ENCODE assay signal across 22 cellular contexts in the genomic region with DNA sequence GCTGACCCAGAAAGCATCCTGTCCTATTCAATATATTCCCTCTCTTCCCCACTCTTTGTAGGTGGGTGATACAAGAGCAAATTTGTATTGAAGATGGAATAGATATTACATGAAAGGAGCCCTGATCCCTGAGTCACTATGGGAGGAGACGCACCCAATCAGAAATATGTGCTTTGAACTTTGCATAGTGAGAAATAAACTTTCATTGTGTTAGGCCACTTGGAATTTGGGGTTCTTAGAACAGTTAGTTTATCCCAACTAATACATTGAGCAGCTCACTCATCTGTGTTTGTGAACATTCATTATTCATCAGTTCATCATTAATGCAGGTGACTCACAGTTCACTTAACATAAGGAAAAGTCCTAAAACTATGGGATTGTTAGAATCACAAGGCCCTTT. TPM values are rescaled to one million over a fixed set of nuclear protein-coding genes. Genes with fewer than 3 reads are reported as not detected.
"Had no signal": no experiment of that assay in that cellular context is flagged by ENCODE, and none has a peak within 500 bp of the region (broad histone marks: within the 10 kb centered on the region; RNA-seq: fewer than 3 reads in every experiment).

No MANE protein-coding gene starts in this region.

- H3K4me3 Mint-ChIP-seq: central memory CD8-positive, alpha-beta T cell; dendritic cell treated with granulocyte-macrophage colony-stimulating factor and Interleukin-4, amounts not matched to agents 40 ng/mL and 50 ng/mL, for 4 days; endodermal cell; natural killer cell; neural crest cell; stimulated activated effector memory CD8-positive, alpha-beta T cell treated with anti-CD3 and anti-CD28 coated beads, Interleukin-12 subunit alpha, Interleukin-12 subunit beta, amount 100 ng/mL, for 72 hours; type B pancreatic cell had no signal

- ATAC-seq: gastrocnemius medialis; left lung; natural killer cell; pancreas; stimulated activated effector memory CD8-positive, alpha-beta T cell treated with anti-CD3 and anti-CD28 coated beads, Interleukin-12 subunit alpha, Interleukin-12 subunit beta, amount 100 ng/mL, for 72 hours had no signal

- H3K27me3 ChIP-seq: colonic mucosa, gastrocnemius medialis, left lung, neutrophil, pancreas, sigmoid colon, stomach, tibial artery had no signal

- H3K36me3 ChIP-seq: colonic mucosa, gastrocnemius medialis, left lung, neutrophil, pancreas, sigmoid colon, stomach, tibial artery had no signal

- H3K4me1 ChIP-seq: colonic mucosa, gastrocnemius medialis, left lung, pancreas, sigmoid colon, stomach, tibial artery had no signal

- H3K4me1 Mint-ChIP-seq: central memory CD8-positive, alpha-beta T cell; endodermal cell; natural killer cell; stimulated activated effector memory CD8-positive, alpha-beta T cell treated with anti-CD3 and anti-CD28 coated beads, Interleukin-12 subunit alpha, Interleukin-12 subunit beta, amount 100 ng/mL, for 72 hours had no signal

- H3K27me3 Mint-ChIP-seq: central memory CD8-positive, alpha-beta T cell; dendritic cell treated with granulocyte-macrophage colony-stimulating factor and Interleukin-4, amounts not matched to agents 40 ng/mL and 50 ng/mL, for 4 days; type B pancreatic cell had no signal

- H3K4me3 ChIP-seq: colonic mucosa, gastrocnemius medialis, left lung, pancreas, sigmoid colon, stomach, tibial artery had no signal

- H3K36me3 Mint-ChIP-seq: natural killer cell; stimulated activated effector memory CD8-positive, alpha-beta T cell treated with anti-CD3 and anti-CD28 coated beads, Interleukin-12 subunit alpha, Interleukin-12 subunit beta, amount 100 ng/mL, for 72 hours; type B pancreatic cell had no signal

- DNase-seq: colonic mucosa; effector CD8-positive, alpha-beta T cell; endodermal cell; erythroblast; gastrocnemius medialis; head of caudate nucleus; left lung; natural killer cell; pancreas; sigmoid colon; stimulated activated CD4-positive, alpha-beta T cell treated with anti-CD3 and anti-CD28 coated beads, Interleukin-2, amount 100 ng/mL, for 24 hours; stimulated activated CD4-positive, alpha-beta T cell treated with anti-CD3 and anti-CD28 coated beads, Interleukin-4, amount 100 ng/mL, for 24 hours; stimulated activated naive CD4-positive, alpha-beta T cell treated with Interleukin-2 at 50 U/mL for 16 hours; stomach; tibial artery had no signal

- H3K27ac ChIP-seq: colonic mucosa, gastrocnemius medialis, left lung, neutrophil, pancreas, sigmoid colon, stomach, tibial artery had no signal

- H3K27ac Mint-ChIP-seq: dendritic cell treated with granulocyte-macrophage colony-stimulating factor and Interleukin-4, amounts not matched to agents 40 ng/mL and 50 ng/mL, for 4 days; endodermal cell; natural killer cell; stimulated activated effector memory CD8-positive, alpha-beta T cell treated with anti-CD3 and anti-CD28 coated beads, Interleukin-12 subunit alpha, Interleukin-12 subunit beta, amount 100 ng/mL, for 72 hours; type B pancreatic cell had no signal

- H3K9me3 Mint-ChIP-seq: central memory CD8-positive, alpha-beta T cell; natural killer cell; stimulated activated effector memory CD8-positive, alpha-beta T cell treated with anti-CD3 and anti-CD28 coated beads, Interleukin-12 subunit alpha, Interleukin-12 subunit beta, amount 100 ng/mL, for 72 hours had no signal

RNA-seq across cellular contexts. Expression of a gene that starts 26.9 kb away (rescaled TPM):
- total RNA-seq: fibroblast of villous mesenchyme had no signal
